In the genomic region with DNA sequence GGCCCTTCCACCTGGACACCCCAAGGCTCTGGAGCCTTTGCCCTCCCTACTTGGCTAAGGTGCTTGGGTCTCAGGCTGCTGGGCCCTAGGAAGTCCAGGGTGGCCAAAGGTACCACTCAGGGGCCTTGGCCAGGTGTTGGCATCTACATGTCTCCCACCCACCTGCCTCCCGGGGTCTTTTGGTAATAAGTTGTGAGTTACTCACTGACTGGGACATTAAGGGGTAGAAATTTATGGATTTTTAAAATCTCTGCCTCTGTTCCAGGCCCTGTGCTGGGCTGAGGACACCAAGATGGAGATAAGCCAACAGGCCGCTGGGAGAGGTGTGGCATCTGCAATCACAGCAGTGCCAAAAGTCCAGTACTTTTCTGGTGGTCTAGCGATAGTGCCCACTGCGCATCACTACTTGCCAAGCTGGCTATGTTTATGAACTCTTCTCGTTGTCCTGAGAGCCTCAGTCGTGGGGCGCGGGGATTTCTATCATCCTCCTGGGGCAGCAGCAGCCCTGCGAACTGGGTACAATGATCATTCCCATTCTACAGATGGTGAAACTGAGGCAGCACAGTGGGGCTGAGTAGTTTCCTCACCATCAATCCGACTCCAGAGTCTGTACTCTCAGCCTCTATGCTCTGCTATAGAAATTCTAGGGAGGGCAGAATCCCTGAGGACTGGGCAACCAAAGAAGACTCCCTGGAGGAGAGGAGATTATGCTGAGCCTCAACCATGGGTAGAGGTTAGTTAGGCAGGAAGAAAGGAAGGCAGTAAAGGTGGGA, we compare ENCODE assay signal across 2 cellular contexts.
TF ChIP-seq lines count a peak whose summit lies in the region.

No MANE protein-coding gene starts in this region.

TF ChIP-seq in K562, 482 proteins besides CTCF, POLR2A, EP300 and RAD21 (continued from another document):
- TF ChIP-seq MECOM (CRISPR knock-in tag; IDR thresholded peaks at IDR 0.05) = no peak
- TF ChIP-seq KDM1A (IDR thresholded peaks at IDR 0.05) = peak in 1 of 2 experiments; percentile 44; a peak in 1 of 4 replicates
- TF ChIP-seq ZNF133 (CRISPR knock-in tag; IDR thresholded peaks at IDR 0.05) = no peak
- TF ChIP-seq ZNF57 (CRISPR knock-in tag; IDR thresholded peaks at IDR 0.05) = no peak
- TF ChIP-seq NR2C2 (CRISPR knock-in tag; IDR thresholded peaks at IDR 0.05) = no peak
- no peak for TF ChIP-seq NR2C2 (tag; IDR thresholded peaks at IDR 0.05)
- TF ChIP-seq TRIM24 (IDR thresholded peaks at IDR 0.05) = no peak
- no peak for TF ChIP-seq KDM4B (IDR thresholded peaks at IDR 0.05; ENCODE audit: borderline replicate concordance in 2 of 2, low read depth in 1 of 2)
- TF ChIP-seq RBM25 (IDR thresholded peaks at IDR 0.05; ENCODE audit: low read depth, low read length, severe bottlenecking) = peak; percentile 91
- TF ChIP-seq RCOR1 (IDR thresholded peaks at IDR 0.05; ENCODE audit: borderline replicate concordance in 1 of 2, low read depth in 2 of 2, low read length in 2 of 2) = peak in 1 of 2 experiments; percentile 40; a peak in 1 of 4 replicates
- no peak for TF ChIP-seq TCF3 (CRISPR knock-in tag; IDR thresholded peaks at IDR 0.05)
- no peak for TF ChIP-seq NFIC (IDR thresholded peaks at IDR 0.05)
- TF ChIP-seq U2AF2 (optimal IDR thresholded peaks at IDR 0.05; ENCODE audit: low read depth, low read length) = no peak
- peak; percentile 70 for TF ChIP-seq ZFP36 (IDR thresholded peaks at IDR 0.05; ENCODE audit: low read depth, low read length, partially characterized antibody)

TF ChIP-seq in WTC11, 78 proteins besides CTCF, POLR2A, EP300 and RAD21 (continued from another document):
- TF ChIP-seq, protein P1, sequence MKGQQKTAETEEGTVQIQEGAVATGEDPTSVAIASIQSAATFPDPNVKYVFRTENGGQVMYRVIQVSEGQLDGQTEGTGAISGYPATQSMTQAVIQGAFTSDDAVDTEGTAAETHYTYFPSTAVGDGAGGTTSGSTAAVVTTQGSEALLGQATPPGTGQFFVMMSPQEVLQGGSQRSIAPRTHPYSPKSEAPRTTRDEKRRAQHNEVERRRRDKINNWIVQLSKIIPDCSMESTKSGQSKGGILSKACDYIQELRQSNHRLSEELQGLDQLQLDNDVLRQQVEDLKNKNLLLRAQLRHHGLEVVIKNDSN (CRISPR knock-in tag; IDR thresholded peaks at IDR 0.05) = no peak
